In genomic region chr11:63986156-63986931, GRCh38 we compare ENCODE assay signal across 1 cellular context.
TF ChIP-seq lines count a peak whose summit lies in the region.

OTUB1 (plus strand) TSS chr11:63986438; CDS start chr11:63986457, 19 bp downstream.

TF ChIP-seq in H1, 55 proteins besides CTCF, POLR2A, EP300 and RAD21 (continued from another document):
- TF ChIP-seq RFX5 (IDR thresholded peaks at IDR 0.05; ENCODE audit: borderline replicate concordance, low read depth, low read length) (no peak), POLR2AphosphoS5 (IDR thresholded peaks at IDR 0.05; ENCODE audit: low read depth, low read length) (peak; percentile 77), BCL11A (IDR thresholded peaks at IDR 0.05; ENCODE audit: low read depth in 2 of 2, low read length in 2 of 2) (no peak), RXRA (IDR thresholded peaks at IDR 0.05; ENCODE audit: insufficient read depth, low read depth, low read length) (no peak), CHD7 (IDR thresholded peaks at IDR 0.05; ENCODE audit: insufficient replicate concordance, low read length) (no peak), BRCA1 (IDR thresholded peaks at IDR 0.05; ENCODE audit: low read depth, low read length) (no peak), BACH1 (IDR thresholded peaks at IDR 0.05; ENCODE audit: low read length) (no peak), FOSL1 (IDR thresholded peaks at IDR 0.05; ENCODE audit: insufficient read depth, low read depth, low read length) (no peak), GABPA (IDR thresholded peaks at IDR 0.05; ENCODE audit: borderline replicate concordance, insufficient read depth, low read length) (peak; percentile 82; the same call in 1 of the 2 replicates), TAF1 (IDR thresholded peaks at IDR 0.05; ENCODE audit: low read depth, low read length) (peak; percentile 97), E2F6 (IDR thresholded peaks at IDR 0.05) (0 out of 2 replicates have a peak, but pooled peaks have one; percentile 17), CHD1 (IDR thresholded peaks at IDR 0.05; ENCODE audit: low read depth, low read length) (peak; percentile 45; the same call in 1 of the 2 replicates), SAP30 (IDR thresholded peaks at IDR 0.05; ENCODE audit: insufficient read depth, insufficient replicate concordance, low read length) (peak; percentile 53), KDM5A (IDR thresholded peaks at IDR 0.05; ENCODE audit: low read length) (peak; percentile 89), TBP (IDR thresholded peaks at IDR 0.05; ENCODE audit: low read depth, low read length) (peak; percentile 93), PHF8 (conservative IDR thresholded peaks at IDR 0.05; ENCODE audit: low read depth, low read length) (peak; percentile 99), ATF2 (IDR thresholded peaks at IDR 0.05; ENCODE audit: low read length) (peak; percentile 56; the same call in 1 of the 2 replicates), HDAC2 (IDR thresholded peaks at IDR 0.05; ENCODE audit: borderline replicate concordance in 1 of 2, low read depth in 2 of 2, low read length in 2 of 2) (peak; percentile 28 to 84; a peak in 2 of 4 replicates), NRF1 (IDR thresholded peaks at IDR 0.05; ENCODE audit: low read depth, low read length) (no peak), CEBPB (IDR thresholded peaks at IDR 0.05; ENCODE audit: low read depth, low read length) (no peak), SP2 (IDR thresholded peaks at IDR 0.05; ENCODE audit: low read length) (no peak), POU5F1 (IDR thresholded peaks at IDR 0.05; ENCODE audit: low read depth, low read length) (no peak), CBX5 (IDR thresholded peaks at IDR 0.05; ENCODE audit: low read depth, low read length) (no peak), YY1 (IDR thresholded peaks at IDR 0.05; ENCODE audit: low read depth, low read length) (peak; percentile 96), EGR1 (IDR thresholded peaks at IDR 0.05; ENCODE audit: borderline replicate concordance, low read depth, low read length) (peak; percentile 52; the same call in 1 of the 2 replicates), SP1 (IDR thresholded peaks at IDR 0.05; ENCODE audit: low read depth, low read length) (peak; percentile 44; the same call in 1 of the 2 replicates), ASH2L (IDR thresholded peaks at IDR 0.05; ENCODE audit: low read length) (peak; percentile 91), HDAC6 (IDR thresholded peaks at IDR 0.05; ENCODE audit: low read depth, low read length) (no peak), SUZ12 (IDR thresholded peaks at IDR 0.05; ENCODE audit: low read length) (no peak), ATF3 (IDR thresholded peaks at IDR 0.05; ENCODE audit: insufficient read depth, low read depth, low read length) (no peak), CBX8 (IDR thresholded peaks at IDR 0.05; ENCODE audit: borderline replicate concordance, low read depth, low read length) (no peak), CREB1 (IDR thresholded peaks at IDR 0.05) (no peak), RNF2 (IDR thresholded peaks at IDR 0.05; ENCODE audit: borderline replicate concordance, low read depth, low read length, missing control alignments, poor library complexity, severe bottlenecking) (no peak), MAX (IDR thresholded peaks at IDR 0.05) (peak; percentile 72; the same call in 1 of the 2 replicates), USF2 (IDR thresholded peaks at IDR 0.05; ENCODE audit: low read length) (peak; percentile 14; the same call in 1 of the 2 replicates), KDM1A (IDR thresholded peaks at IDR 0.05; ENCODE audit: borderline replicate concordance, low read length) (no peak), CTBP2 (IDR thresholded peaks at IDR 0.05; ENCODE audit: borderline replicate concordance, insufficient read depth, insufficient read length, low read length) (no peak), SIRT6 (IDR thresholded peaks at IDR 0.05; ENCODE audit: low read length) (peak; percentile 73), MAFK (IDR thresholded peaks at IDR 0.05; ENCODE audit: low read depth, low read length) (no peak), ZNF274 (IDR thresholded peaks at IDR 0.05; ENCODE audit: borderline replicate concordance, extremely low read depth, low read length) (no peak), JUND (IDR thresholded peaks at IDR 0.05; ENCODE audit: low read length) (no peak), JUN (IDR thresholded peaks at IDR 0.05; ENCODE audit: low read depth, low read length) (no peak), SRF (IDR thresholded peaks at IDR 0.05; ENCODE audit: low read depth, low read length) (0 out of 2 replicates have a peak, but pooled peaks have one; percentile 14), EZH2 (IDR thresholded peaks at IDR 0.05; ENCODE audit: low read depth, low read length, severe bottlenecking) (no peak), RBBP5 (IDR thresholded peaks at IDR 0.05; ENCODE audit: borderline replicate concordance, low read depth, low read length) (0 out of 2 replicates have a peak, but pooled peaks have one; percentile 69), TAF7 (optimal IDR thresholded peaks at IDR 0.05; ENCODE audit: borderline replicate concordance, low read depth, low read length) (peak; percentile 81)
